Comparison of ENCODE assay signal across 20 cellular contexts in the genomic region with DNA sequence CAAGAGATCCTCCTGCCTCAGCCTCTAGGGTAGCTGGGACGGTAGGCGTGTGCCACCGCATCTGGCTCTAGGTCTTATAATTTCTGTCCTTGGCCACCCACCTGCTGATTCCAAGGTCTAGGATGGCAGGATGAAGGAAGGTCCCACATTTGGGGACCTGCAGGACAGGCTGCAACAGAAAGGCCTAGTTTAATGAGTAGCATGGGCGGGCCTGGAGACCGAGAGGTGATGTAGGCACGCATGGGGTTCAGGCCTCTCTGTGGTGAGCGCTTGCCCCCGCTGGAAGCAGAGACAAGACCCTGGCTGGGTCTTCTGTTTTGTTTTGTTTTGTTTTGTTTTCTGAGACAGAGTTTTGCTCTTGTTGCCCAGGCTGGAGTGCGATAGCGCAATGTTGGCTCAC. TPM values are rescaled to one million over a fixed set of nuclear protein-coding genes. Genes with fewer than 3 reads are reported as not detected.
DNase-seq lines count a peak whose midpoint lies in the region; ATAC-seq, FAIRE-seq and TF ChIP-seq lines count a peak whose summit lies in the region.
"Had no signal": no experiment of that assay in that cellular context is flagged by ENCODE, and none has a peak within 500 bp of the region (broad histone marks: within the 10 kb centered on the region; RNA-seq: fewer than 3 reads in every experiment).

No MANE protein-coding gene starts in this region.

- no peaks in the 10 kb centered on the region for H3K79me2 ChIP-seq in HepG2 (ENCODE audit: insufficient read depth, low read length)
- peaks cover 8% of the 10 kb centered on the region; the same call in 1 of the 3 replicates for H3K79me2 ChIP-seq in K562 (ENCODE audit: control insufficient read depth, insufficient read depth, low read length)

- H2AFZ ChIP-seq in HepG2 (ENCODE audit: low read length) (no peak overlapping the region), K562 (ENCODE audit: low read depth, low read length) (no peak overlapping the region; the same call in 1 of the 2 replicates)

- no peaks in the 10 kb centered on the region for H3K9me1 ChIP-seq in K562 (ENCODE audit: control insufficient read depth, insufficient read depth, low read length)

- no peaks in the 10 kb centered on the region for H3K27me3 Mint-ChIP-seq in naive thymus-derived CD4-positive, alpha-beta T cell

- H3K36me3 ChIP-seq in liver (ENCODE audit: control insufficient read depth in 4 of 4, insufficient read depth in 3 of 4, low read depth in 1 of 4, low read length in 3 of 4): no peaks in the 10 kb centered on the region
- H3K36me3 ChIP-seq in HepG2 (replicated peaks in 1 of 2; ENCODE audit: control insufficient read depth in 1 of 2, insufficient read depth in 2 of 2, low read length in 2 of 2): no peaks in the 10 kb centered on the region
- no peaks in the 10 kb centered on the region for H3K36me3 ChIP-seq in K562 (ENCODE audit: control insufficient read depth, insufficient read depth, low read length)
- H3K36me3 ChIP-seq in naive thymus-derived CD4-positive, alpha-beta T cell (ENCODE audit: control insufficient read depth in 2 of 3, insufficient read depth in 3 of 3, low read length in 3 of 3): no peaks in the 10 kb centered on the region
- no peaks in the 10 kb centered on the region for H3K36me3 ChIP-seq in upper lobe of right lung
- no peaks in the 10 kb centered on the region for H3K36me3 ChIP-seq in MG63

- TF ChIP-seq POLR2A in HepG2 (IDR thresholded peaks at IDR 0.05; ENCODE audit: insufficient read depth in 1 of 2, low read depth in 2 of 2, low read length in 2 of 2) (no peak), K562 (conservative IDR thresholded peaks at IDR 0.05) (no peak)

- H3K4me3 ChIP-seq in liver (ENCODE audit: low read depth in 1 of 3, low read length in 3 of 3) (no peak overlapping the region), HepG2 (replicated peaks in 1 of 3; ENCODE audit: insufficient read depth in 1 of 3, low read depth in 2 of 3, low read length in 3 of 3) (no peak overlapping the region), K562 (no peak overlapping the region), upper lobe of right lung (no peak overlapping the region), MG63 (no peak overlapping the region)
- no peak overlapping the region for H3K4me3 ChIP-seq in naive thymus-derived CD4-positive, alpha-beta T cell (ENCODE audit: low read length)

- peak overlapping the region in 1 of 2 donors; percentile 48 for H3K9ac ChIP-seq in liver (ENCODE audit: low read depth in 1 of 2, low read length in 2 of 2)
- H3K9ac ChIP-seq in HepG2 (ENCODE audit: insufficient read depth, low read depth, low read length): no peak overlapping the region
- peak overlapping the region in 1 of 2 experiments; percentile 37; a peak in 1 of 4 replicates for H3K9ac ChIP-seq in K562 (ENCODE audit: insufficient read depth in 1 of 2, low read depth in 2 of 2, low read length in 2 of 2)

- ATAC-seq in HepG2 (no peak), K562 (no peak), upper lobe of right lung (no peak)
- no peak for ATAC-seq in naive thymus-derived CD4-positive, alpha-beta T cell
- ATAC-seq: HCT116, Panc1 had no signal

- TF ChIP-seq CTCF in liver (IDR thresholded peaks at IDR 0.05; ENCODE audit: low read depth, low read length, missing input control) (no peak), HepG2 (CRISPR knock-in tag; IDR thresholded peaks at IDR 0.05) (no peak), K562 (IDR thresholded peaks at IDR 0.05 in 2 of 3, conservative IDR thresholded peaks at IDR 0.05 in 1 of 3; ENCODE audit: insufficient read depth in 2 of 3, low read depth in 1 of 3, low read length in 3 of 3) (no peak), upper lobe of right lung (IDR thresholded peaks at IDR 0.05) (no peak)

- H3K4me1 Mint-ChIP-seq in naive thymus-derived CD4-positive, alpha-beta T cell: peaks cover 24 to 56% (median 42%) of the 10 kb centered on the region in 7 donors

- H3K9me3 ChIP-seq in liver (ENCODE audit: control insufficient read depth in 4 of 4, low read length in 3 of 4): no peaks in the 10 kb centered on the region
- H3K9me3 ChIP-seq in HepG2 (ENCODE audit: low read length): no peaks in the 10 kb centered on the region
- H3K9me3 ChIP-seq in K562 (replicated peaks; ENCODE audit: control insufficient read depth, insufficient read depth, low read depth, low read length): no peaks in the 10 kb centered on the region
- H3K9me3 ChIP-seq in naive thymus-derived CD4-positive, alpha-beta T cell (ENCODE audit: control insufficient read depth in 2 of 3, low read length in 3 of 3): no peaks in the 10 kb centered on the region
- H3K9me3 ChIP-seq in upper lobe of right lung: no peaks in the 10 kb centered on the region
- no peaks in the 10 kb centered on the region for H3K9me3 ChIP-seq in MG63

- H3K27ac ChIP-seq in liver (ENCODE audit: low read depth in 1 of 2, low read length in 2 of 2): peak overlapping the region; percentile 9 to 76
- no peak overlapping the region for H3K27ac ChIP-seq in HepG2 (ENCODE audit: extremely low read length, insufficient read depth, low read length)
- H3K27ac ChIP-seq in K562 (ENCODE audit: extremely low read depth, low read depth, low read length): peak overlapping the region; percentile 56
- H3K27ac ChIP-seq in naive thymus-derived CD4-positive, alpha-beta T cell (ENCODE audit: low read depth, low read length): no peak overlapping the region
- H3K27ac ChIP-seq in upper lobe of right lung: peak overlapping the region; percentile 24

- CTCF ChIA-PET in HepG2 (lab: Yijun Ruan, JAX; ENCODE audit: low intra/inter-chr PET ratio, low total read pairs) (no interaction called here), K562 (lab: Yijun Ruan, JAX; ENCODE audit: low intra/inter-chr PET ratio) (no interaction called here)
- CTCF ChIA-PET in naive thymus-derived CD4-positive, alpha-beta T cell (lab: Charles Lee): no interaction called here

- H3K36me3 Mint-ChIP-seq in naive thymus-derived CD4-positive, alpha-beta T cell: peaks cover 0 to 1% (median 0%) of the 10 kb centered on the region in 5 donors
- H3K36me3 Mint-ChIP-seq: CD8-positive, alpha-beta memory T cell had no signal

- intact Hi-C loops in HepG2 (cut with micrococcal nuclease; ENCODE audit: unreplicated experiment) (no loop called here), K562 (cut with micrococcal nuclease) (no loop called here), upper lobe of right lung (cut with DNase I) (no loop called here)
- intact Hi-C loops in naive thymus-derived CD4-positive, alpha-beta T cell (cut with micrococcal nuclease): no loop called here

- H3K4me3 Mint-ChIP-seq in naive thymus-derived CD4-positive, alpha-beta T cell: no peak overlapping the region
- H3K4me3 Mint-ChIP-seq: CD8-positive, alpha-beta memory T cell had no signal

- 95% methylated on average over 10 of the region's 10 CpGs for WGBS in liver
- WGBS in HepG2 (ENCODE audit: low lambda C conversion rate): 61% methylated on average over 10 of the region's 10 CpGs
- 93% methylated on average over 10 of the region's 10 CpGs for whole genome bisulfite sequencing in K562 (ENCODE audit: insufficient coverage, low coverage, missing lambda C conversion rate)

- TF ChIP-seq EP300 in HepG2 (IDR thresholded peaks at IDR 0.05; ENCODE audit: low read depth in 2 of 2, low read length in 2 of 2) (no peak), HepG2 (CRISPR knock-in tag; IDR thresholded peaks at IDR 0.05; ENCODE audit: borderline replicate concordance) (no peak), K562 (IDR thresholded peaks at IDR 0.05; ENCODE audit: low read length) (no peak)

- DNase-seq in HepG2 (ENCODE audit: low spot score) (no peak), K562 (ENCODE audit: extremely low read depth in 1 of 4, low spot score in 3 of 4) (no peak), upper lobe of right lung (no peak), MG63 (no peak), NCI-H187 treated with DMSO at 0.1 percent for 48 hours (lab: John Stamatoyannopoulos, UW) (no peak), NCI-H1092 treated with DMSO at 0.1 percent for 48 hours (lab: John Stamatoyannopoulos, UW) (no peak)
- no peak for DNase-seq in naive thymus-derived CD4-positive, alpha-beta T cell
- DNase-seq: ACHN, AML-193, DND-41, KG1, NCI-H1436 treated with DMSO at 0.1 percent for 48 hours, NCI-H2081, NCI-H510A had no signal

- FAIRE-seq in HepG2 (lab: Jason Lieb, UNC) (no peak), K562 (lab: Jason Lieb, UNC) (no peak)
- FAIRE-seq: D721Med, G401.6 had no signal

- H3K4me2 ChIP-seq in HepG2 (ENCODE audit: low read depth, low read length): no peak overlapping the region
- no peak overlapping the region for H3K4me2 ChIP-seq in K562 (ENCODE audit: insufficient read depth, low read length)

- H4K20me1 ChIP-seq in HepG2 (ENCODE audit: insufficient read depth, low read length) (no peaks in the 10 kb centered on the region), K562 (replicated peaks; ENCODE audit: control insufficient read depth, insufficient read depth, low read length) (no peaks in the 10 kb centered on the region)

- BruUV-seq in HepG2 (replicated peaks; lab: Mats Ljungman, UMichigan): no TSS peak
- BruUV-seq in K562 (replicated peaks; lab: Mats Ljungman, UMichigan): no TSS peak

- in situ Hi-C loops in HepG2 (cut with HindIII; ENCODE audit: extremely low pct_ligation_motif_present, low pct_unique_long_range_greater_than_20kb) (no loop called here), K562 (cut with MboI) (no loop called here)

- peak overlapping the region; percentile 33 to 96 (median 82) for H3K27ac Mint-ChIP-seq in naive thymus-derived CD4-positive, alpha-beta T cell

- H3K4me1 ChIP-seq in liver (ENCODE audit: control insufficient read depth in 4 of 4, insufficient read depth in 4 of 4, low read length in 3 of 4) (peaks cover 10 to 24% (median 19%) of the 10 kb centered on the region in 4 donors), HepG2 (ENCODE audit: insufficient read depth, low read length) (peaks cover 73% of the 10 kb centered on the region), K562 (replicated peaks in 1 of 2; ENCODE audit: control insufficient read depth in 2 of 2, insufficient read depth in 2 of 2, low read length in 2 of 2) (peaks cover 69 to 82% of the 10 kb centered on the region in 2 experiments), upper lobe of right lung (peaks cover 46% of the 10 kb centered on the region)
- peaks cover 0 to 40% of the 10 kb centered on the region in 2 donors for H3K4me1 ChIP-seq in naive thymus-derived CD4-positive, alpha-beta T cell (ENCODE audit: control insufficient read depth in 2 of 2, insufficient read depth in 2 of 2, low read length in 2 of 2)

- POLR2A ChIA-PET in HepG2 (lab: Yijun Ruan, JAX) (no interaction called here), K562 (lab: Yijun Ruan, JAX) (no interaction called here)
- POLR2A ChIA-PET in naive thymus-derived CD4-positive, alpha-beta T cell (lab: Charles Lee): interaction anchor here (0.6 kb wide), 1 partner anchor 10 kb away, joined by 3 read pairs; no protein-coding TSS in a partner anchor

- H3K9me3 Mint-ChIP-seq in naive thymus-derived CD4-positive, alpha-beta T cell: peaks cover 0 to 1% (median 0%) of the 10 kb centered on the region in 11 donors
- H3K9me3 Mint-ChIP-seq: CD8-positive, alpha-beta memory T cell had no signal

- TF ChIP-seq RAD21 in liver (IDR thresholded peaks at IDR 0.05) (no peak), HepG2 (CRISPR knock-in tag; IDR thresholded peaks at IDR 0.05) (no peak), K562 (CRISPR knock-in tag; conservative IDR thresholded peaks at IDR 0.05 in 1 of 2, IDR thresholded peaks at IDR 0.05 in 1 of 2) (no peak)

- H3K27me3 ChIP-seq in liver (ENCODE audit: control insufficient read depth in 4 of 4, insufficient read depth in 4 of 4, low read length in 3 of 4): no peaks in the 10 kb centered on the region
- H3K27me3 ChIP-seq in HepG2 (ENCODE audit: control insufficient read depth in 1 of 2, insufficient read depth in 2 of 2, low read length in 2 of 2): peaks cover 25 to 70% of the 10 kb centered on the region in 2 experiments
- no peaks in the 10 kb centered on the region for H3K27me3 ChIP-seq in K562 (ENCODE audit: control insufficient read depth in 2 of 2, insufficient read depth in 2 of 2, low read length in 2 of 2)
- H3K27me3 ChIP-seq in naive thymus-derived CD4-positive, alpha-beta T cell (ENCODE audit: control insufficient read depth in 2 of 2, insufficient read depth in 2 of 2, low read length in 2 of 2): no peaks in the 10 kb centered on the region
- peaks cover 5% of the 10 kb centered on the region for H3K27me3 ChIP-seq in upper lobe of right lung
- H3K27me3 ChIP-seq in MG63: no peaks in the 10 kb centered on the region

RNA-seq across cellular contexts. Expression of a gene that starts 33.7 kb away (rescaled TPM):
- total RNA-seq in liver (not detected), HepG2 (2016; rRNA removed; fragmentation: Illumina TruSeq; extraction: Trizol) (not detected in 2 replicates), K562 (2014; rRNA removed) (not detected in 2 replicates), K562 (2014; rRNA removed; fragmentation: Illumina TruSeq; extraction: Trizol) (not detected in 2 replicates), K562 (2015; rRNA removed; fragmentation: Illumina TruSeq; extraction: Trizol) (not detected in 2 replicates), K562 (2021) (not detected in 2 replicates), upper lobe of right lung (not detected)
- polyA plus RNA-seq in liver (under 1 TPM in 1 of 2 donors, not detected in 1; 0.02 TPM), HepG2 (2011; rRNA removed) (not detected in 2 replicates), K562 (2011; rRNA removed) (not detected in 2 replicates), K562 (2014; fragmentation: Illumina TruSeq; extraction: Trizol) (not detected in 2 replicates), K562 (2014; fragmentation: Nextera tagmentation; extraction: Ambion mirVana) (not detected), K562 (2014; rRNA removed) (not detected in 2 replicates)
- not detected in 2 replicates for total RNA-seq in HepG2 (2016; cell fraction: cytosol; rRNA removed; fragmentation: Illumina TruSeq; extraction: Trizol; ENCODE audit: low read depth)
- not detected in 2 replicates for total RNA-seq in HepG2 (2016; cell fraction: insoluble cytoplasmic fraction; rRNA removed; fragmentation: Illumina TruSeq; extraction: Trizol)
- total RNA-seq in HepG2 (2016; cell fraction: membrane; rRNA removed; fragmentation: Illumina TruSeq; extraction: Trizol): not detected in 2 replicates
- not detected in 2 replicates for total RNA-seq in HepG2 (2016; cell fraction: nucleus; rRNA removed; fragmentation: Illumina TruSeq; extraction: Trizol)
- polyA plus RNA-seq in HepG2 (2011; cell fraction: cytosol; rRNA removed): not detected in 2 replicates
- not detected in 2 replicates for polyA plus RNA-seq in HepG2 (2011; cell fraction: nucleus; rRNA removed)
- polyA plus RNA-seq in HepG2 (2012): not detected in 2 replicates
- polyA plus RNA-seq in HepG2 (2016; cell fraction: cytosol; fragmentation: Illumina TruSeq; extraction: Trizol; ENCODE audit: low read depth): not detected in 2 replicates
- not detected in 2 replicates for polyA plus RNA-seq in HepG2 (2016; cell fraction: insoluble cytoplasmic fraction; fragmentation: Illumina TruSeq; extraction: Trizol; ENCODE audit: low read depth)
- not detected in 2 replicates for polyA plus RNA-seq in HepG2 (2016; cell fraction: membrane; fragmentation: Illumina TruSeq; extraction: Trizol; ENCODE audit: low read depth)
- not detected in 2 replicates for polyA plus RNA-seq in HepG2 (2016; cell fraction: nucleus; fragmentation: Illumina TruSeq; extraction: Trizol; ENCODE audit: insufficient read depth, low read depth)
- polyA minus RNA-seq in HepG2 (2011; rRNA and poly(A)+ RNA removed; ENCODE audit: low replicate concordance): not detected in 2 replicates
- not detected in 2 replicates for polyA minus RNA-seq in HepG2 (2011; cell fraction: cytosol; rRNA and poly(A)+ RNA removed)
- not detected in 2 replicates for polyA minus RNA-seq in HepG2 (2011; cell fraction: nucleus; rRNA and poly(A)+ RNA removed)
- not detected in 2 replicates for total RNA-seq in K562 (2011; cell fraction: chromatin; rRNA removed; ENCODE audit: low replicate concordance)
- 0.17 TPM in 1 of 2 replicates, not detected in the other for total RNA-seq in K562 (2011; cell fraction: nucleolus; rRNA removed)
- not detected in 2 replicates for total RNA-seq in K562 (2011; cell fraction: nucleoplasm; rRNA removed)
- not detected in 2 replicates for polyA plus RNA-seq in K562 (2011; cell fraction: cytosol; rRNA removed)
- polyA plus RNA-seq in K562 (2011; cell fraction: nucleus; rRNA removed): not detected in 2 replicates
- not detected in 2 replicates for polyA plus RNA-seq in K562 (2012)
- not detected in 2 replicates for polyA minus RNA-seq in K562 (2011; rRNA and poly(A)+ RNA removed)
- not detected in 2 replicates for polyA minus RNA-seq in K562 (2011; cell fraction: cytosol; rRNA and poly(A)+ RNA removed)
- not detected in 2 replicates for polyA minus RNA-seq in K562 (2011; cell fraction: nucleus; rRNA and poly(A)+ RNA removed)
- not detected for total RNA-seq in naive thymus-derived CD4-positive, alpha-beta T cell
- not detected for polyA plus RNA-seq in naive thymus-derived CD4-positive, alpha-beta T cell
- not detected in 2 replicates for total RNA-seq in MG63 (2014; rRNA removed; shearing (Covaris generic); ENCODE audit: low replicate concordance)
- total RNA-seq: CD8-positive, alpha-beta memory T cell had no signal
- polyA plus RNA-seq: CD8-positive, alpha-beta memory T cell had no signal

RNA-seq across cellular contexts. Expression of a gene that starts 51.1 kb away (rescaled TPM):
- total RNA-seq in liver (10 to 100 TPM in 1 of 2 donors, under 1 TPM in 1; 0.42 to 73.2 TPM), HepG2 (2016; rRNA removed; fragmentation: Illumina TruSeq; extraction: Trizol) (135 and 167 TPM in 2 replicates), K562 (2014; rRNA removed) (114 and 140 TPM in 2 replicates), K562 (2014; rRNA removed; fragmentation: Illumina TruSeq; extraction: Trizol) (79.1 and 79.9 TPM in 2 replicates), K562 (2015; rRNA removed; fragmentation: Illumina TruSeq; extraction: Trizol) (101 and 106 TPM in 2 replicates), K562 (2021) (101 and 104 TPM in 2 replicates), upper lobe of right lung (1.1 TPM)
- polyA plus RNA-seq in liver (1 to 10 TPM; 2.2 to 3.9 TPM), HepG2 (2011; rRNA removed) (18.5 and 30.3 TPM in 2 replicates), K562 (2011; rRNA removed) (61.4 and 64.4 TPM in 2 replicates), K562 (2014; fragmentation: Illumina TruSeq; extraction: Trizol) (74.6 and 88.8 TPM in 2 replicates), K562 (2014; fragmentation: Nextera tagmentation; extraction: Ambion mirVana) (100 to 1,000 TPM in 1 of 2 experiments, 10 to 100 TPM in 1; 98.2 to 107 TPM), K562 (2014; rRNA removed) (127 and 155 TPM in 2 replicates)
- 34.5 and 39.0 TPM in 2 replicates for total RNA-seq in HepG2 (2016; cell fraction: cytosol; rRNA removed; fragmentation: Illumina TruSeq; extraction: Trizol; ENCODE audit: low read depth)
- 131 and 168 TPM in 2 replicates for total RNA-seq in HepG2 (2016; cell fraction: insoluble cytoplasmic fraction; rRNA removed; fragmentation: Illumina TruSeq; extraction: Trizol)
- 97.3 and 97.8 TPM in 2 replicates for total RNA-seq in HepG2 (2016; cell fraction: membrane; rRNA removed; fragmentation: Illumina TruSeq; extraction: Trizol)
- total RNA-seq in HepG2 (2016; cell fraction: nucleus; rRNA removed; fragmentation: Illumina TruSeq; extraction: Trizol): 62.8 and 63.7 TPM in 2 replicates
- polyA plus RNA-seq in HepG2 (2011; cell fraction: cytosol; rRNA removed): 26.4 and 35.2 TPM in 2 replicates
- 11.3 and 14.8 TPM in 2 replicates for polyA plus RNA-seq in HepG2 (2011; cell fraction: nucleus; rRNA removed)
- polyA plus RNA-seq in HepG2 (2012): 20.8 and 42.6 TPM in 2 replicates
- polyA plus RNA-seq in HepG2 (2016; cell fraction: cytosol; fragmentation: Illumina TruSeq; extraction: Trizol; ENCODE audit: low read depth): 27.8 and 29.4 TPM in 2 replicates
- polyA plus RNA-seq in HepG2 (2016; cell fraction: insoluble cytoplasmic fraction; fragmentation: Illumina TruSeq; extraction: Trizol; ENCODE audit: low read depth): 158 and 162 TPM in 2 replicates
- polyA plus RNA-seq in HepG2 (2016; cell fraction: membrane; fragmentation: Illumina TruSeq; extraction: Trizol; ENCODE audit: low read depth): 64.5 and 65.4 TPM in 2 replicates
- polyA plus RNA-seq in HepG2 (2016; cell fraction: nucleus; fragmentation: Illumina TruSeq; extraction: Trizol; ENCODE audit: insufficient read depth, low read depth): 90.2 and 97.1 TPM in 2 replicates
- 62.3 and 97.9 TPM in 2 replicates for polyA minus RNA-seq in HepG2 (2011; rRNA and poly(A)+ RNA removed; ENCODE audit: low replicate concordance)
- polyA minus RNA-seq in HepG2 (2011; cell fraction: cytosol; rRNA and poly(A)+ RNA removed): 18.6 and 37.7 TPM in 2 replicates
- polyA minus RNA-seq in HepG2 (2011; cell fraction: nucleus; rRNA and poly(A)+ RNA removed): 20.9 and 36.8 TPM in 2 replicates
- total RNA-seq in K562 (2011; cell fraction: chromatin; rRNA removed; ENCODE audit: low replicate concordance): 88.6 and 104 TPM in 2 replicates
- 92.8 and 99.1 TPM in 2 replicates for total RNA-seq in K562 (2011; cell fraction: nucleolus; rRNA removed)
- 114 and 121 TPM in 2 replicates for total RNA-seq in K562 (2011; cell fraction: nucleoplasm; rRNA removed)
- polyA plus RNA-seq in K562 (2011; cell fraction: cytosol; rRNA removed): 55.7 and 67.4 TPM in 2 replicates
- polyA plus RNA-seq in K562 (2011; cell fraction: nucleus; rRNA removed): 37.3 and 40.7 TPM in 2 replicates
- 67.7 and 78.4 TPM in 2 replicates for polyA plus RNA-seq in K562 (2012)
- 83.8 and 87.5 TPM in 2 replicates for polyA minus RNA-seq in K562 (2011; rRNA and poly(A)+ RNA removed)
- polyA minus RNA-seq in K562 (2011; cell fraction: cytosol; rRNA and poly(A)+ RNA removed): 34.3 and 38.4 TPM in 2 replicates
- 36.9 and 58.9 TPM in 2 replicates for polyA minus RNA-seq in K562 (2011; cell fraction: nucleus; rRNA and poly(A)+ RNA removed)
- total RNA-seq in naive thymus-derived CD4-positive, alpha-beta T cell: 10 to 100 TPM in 1 of 5 experiments, not detected in 4; 49.0 TPM
- not detected for polyA plus RNA-seq in naive thymus-derived CD4-positive, alpha-beta T cell
- total RNA-seq in MG63 (2014; rRNA removed; shearing (Covaris generic); ENCODE audit: low replicate concordance): 188 and 218 TPM in 2 replicates

Comparison
In these comparisons a context has a peak if more than half of its experiments do, and no peak if none do; other contexts are left out.
1. H3K27ac ChIP-seq: peak in liver (2 of 2), K562 (single experiment) and upper lobe of right lung (single experiment); none in HepG2 (single experiment) and naive thymus-derived CD4-positive, alpha-beta T cell (single experiment).